ENCODE assay signal across 2 cellular contexts in the genomic region with DNA sequence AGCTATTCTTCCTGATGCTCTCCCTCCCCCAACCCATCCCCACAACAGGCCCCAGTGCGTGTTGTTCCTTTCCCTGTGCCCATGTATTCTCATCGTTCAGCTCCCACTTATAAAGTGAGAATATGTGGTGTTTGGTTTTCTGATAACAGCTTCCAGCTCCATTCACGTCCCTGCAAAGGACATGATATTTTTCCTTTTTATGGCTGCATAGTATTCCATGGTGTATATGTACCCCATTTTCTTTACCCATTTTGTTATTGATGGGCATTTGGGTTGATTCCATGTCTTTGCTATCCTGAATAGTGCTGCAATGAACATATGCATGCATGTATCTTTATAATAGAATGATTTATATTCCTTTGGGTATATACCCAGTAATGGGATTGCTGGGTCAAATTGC.
DNase-seq lines count a peak whose midpoint lies in the region; ATAC-seq, FAIRE-seq and TF ChIP-seq lines count a peak whose summit lies in the region.
"Not testable (repeated sequence)": the region's sequence is repeated elsewhere in the genome, so short reads cannot be mapped to it uniquely, and the experiment has no call there.

No MANE protein-coding gene starts in this region.

- TF ChIP-seq RAD21 in K562 (CRISPR knock-in tag; conservative IDR thresholded peaks at IDR 0.05 in 1 of 2, IDR thresholded peaks at IDR 0.05 in 1 of 2) = not testable (repeated sequence)

- H3K4me2 ChIP-seq in K562 (ENCODE audit: insufficient read depth, low read length) = not testable (repeated sequence)

- not testable (repeated sequence) for TF ChIP-seq POLR2A in K562 (conservative IDR thresholded peaks at IDR 0.05)

- not testable (repeated sequence) for FAIRE-seq in K562 (lab: Jason Lieb, UNC)

- H4K20me1 ChIP-seq in K562 (replicated peaks; ENCODE audit: control insufficient read depth, insufficient read depth, low read length) = not testable (repeated sequence)

- not testable (repeated sequence) for H3K36me3 ChIP-seq in HEK293 (ENCODE audit: control insufficient read depth in 2 of 2, insufficient read depth in 1 of 2, low read length in 2 of 2); K562 (ENCODE audit: control insufficient read depth, insufficient read depth, low read length)

- not testable (repeated sequence) for TF ChIP-seq EP300 in K562 (IDR thresholded peaks at IDR 0.05; ENCODE audit: low read length)

- not testable (repeated sequence) for H3K9ac ChIP-seq in K562 (ENCODE audit: insufficient read depth in 1 of 2, low read depth in 2 of 2, low read length in 2 of 2)

- not testable (repeated sequence) for TF ChIP-seq CTCF in HEK293 (tag by site-specific recombination; IDR thresholded peaks at IDR 0.05); K562 (IDR thresholded peaks at IDR 0.05 in 2 of 3, conservative IDR thresholded peaks at IDR 0.05 in 1 of 3; ENCODE audit: insufficient read depth in 2 of 3, low read depth in 1 of 3, low read length in 3 of 3)

- WGBS in K562 (ENCODE audit: insufficient coverage, low coverage, missing lambda C conversion rate) = 0% methylated on average over 3 of the region's 3 CpGs

- H3K9me3 ChIP-seq in HEK293 (ENCODE audit: control insufficient read depth, insufficient read depth, low read depth, low read length); K562 (replicated peaks; ENCODE audit: control insufficient read depth, insufficient read depth, low read depth, low read length): not testable (repeated sequence)

- not testable (repeated sequence) for H3K79me2 ChIP-seq in K562 (ENCODE audit: control insufficient read depth, insufficient read depth, low read length)

- ATAC-seq in K562 = not testable (repeated sequence)

- CTCF ChIA-PET in HEK293 (lab: Yijun Ruan, JAX); K562 (lab: Yijun Ruan, JAX; ENCODE audit: low intra/inter-chr PET ratio): not testable (repeated sequence)

- H3K4me3 ChIP-seq in HEK293 (ENCODE audit: low read depth, low read length); K562: not testable (repeated sequence)

- DNase-seq in K562 (ENCODE audit: extremely low read depth in 1 of 4, low spot score in 3 of 4) = not testable (repeated sequence)

- not testable (repeated sequence) for BruUV-seq in K562 (replicated peaks; lab: Mats Ljungman, UMichigan)

- peaks cover 0 to 26% of the 10 kb centered on the region in 2 experiments; a peak in 3 of 5 replicates for H3K27me3 ChIP-seq in K562 (ENCODE audit: control insufficient read depth in 2 of 2, insufficient read depth in 2 of 2, low read length in 2 of 2)

- intact Hi-C loops in K562 (cut with micrococcal nuclease) = not testable (repeated sequence)

- not testable (repeated sequence) for H3K27ac ChIP-seq in HEK293 (ENCODE audit: extremely low read depth, low read depth, low read length); K562 (ENCODE audit: extremely low read depth, low read depth, low read length)

- H2AFZ ChIP-seq in K562 (ENCODE audit: low read depth, low read length) = not testable (repeated sequence)

- POLR2A ChIA-PET in HEK293 (lab: Yijun Ruan, JAX); K562 (lab: Yijun Ruan, JAX): not testable (repeated sequence)

- in situ Hi-C loops in K562 (cut with MboI) = not testable (repeated sequence)

- not testable (repeated sequence) for H3K9me1 ChIP-seq in K562 (ENCODE audit: control insufficient read depth, insufficient read depth, low read length)

- H3K4me1 ChIP-seq in HEK293 (ENCODE audit: control insufficient read depth, insufficient read depth, low read length); K562 (replicated peaks in 1 of 2; ENCODE audit: control insufficient read depth in 2 of 2, insufficient read depth in 2 of 2, low read length in 2 of 2): not testable (repeated sequence)

TF ChIP-seq in HEK293, 187 proteins besides CTCF, POLR2A, EP300 and RAD21:
- TF ChIP-seq ZNF146 (tag by site-specific recombination; IDR thresholded peaks at IDR 0.05) = peak; percentile 90

TF ChIP-seq in K562, 482 proteins besides CTCF, POLR2A, EP300 and RAD21:
- peak; percentile 69 for TF ChIP-seq ZNF146 (CRISPR knock-in tag; IDR thresholded peaks at IDR 0.05; ENCODE audit: unreplicated experiment)
